In genomic region chr1:44571712-44572571, GRCh38 we compare ENCODE assay signal across 8 cellular contexts.
DNase-seq lines count a peak whose midpoint lies in the region; ATAC-seq, FAIRE-seq and TF ChIP-seq lines count a peak whose summit lies in the region.

No MANE protein-coding gene starts in this region.

- H4K20me1 ChIP-seq in H1 (replicated peaks in 1 of 2; ENCODE audit: control insufficient read depth in 1 of 2, insufficient read depth in 2 of 2, low read length in 2 of 2) = no peaks in the 10 kb centered on the region

- no peak overlapping the region for H2BK20ac ChIP-seq in H1 (ENCODE audit: low read length)

- TF ChIP-seq POLR2A in H1 (IDR thresholded peaks at IDR 0.05; ENCODE audit: control extremely low read depth in 1 of 2, low read depth in 2 of 2, low read length in 2 of 2) = no peak
- TF ChIP-seq POLR2A in prostate gland (IDR thresholded peaks at IDR 0.05) = no peak

- CTCF ChIA-PET in H1 (lab: Charles Lee; ENCODE audit: partially characterized antibody) = interaction anchor here (0.7 to 11.1 kb wide), 48 partner anchors 11 to 480 kb away, joined by 3 to 112 read pairs (median 5); no protein-coding TSS in a partner anchor

- H2BK5ac ChIP-seq in H1 (ENCODE audit: low read depth, low read length) = no peak overlapping the region

- no peak overlapping the region for H3K56ac ChIP-seq in H1 (replicated peaks; ENCODE audit: insufficient read length, low read depth, low read length)

- no peak overlapping the region for H3K14ac ChIP-seq in H1 (ENCODE audit: insufficient read length)

- H2AFZ ChIP-seq in H1 (ENCODE audit: low read length) = no peak overlapping the region

- H3K9ac ChIP-seq in H1 (replicated peaks in 1 of 4; ENCODE audit: extremely low read depth in 1 of 4, low read depth in 3 of 4, low read length in 3 of 4) = no peak overlapping the region

- no peak overlapping the region for H3K4ac ChIP-seq in H1 (replicated peaks; ENCODE audit: insufficient read length, low read depth, low read length)

- DNase-seq in stimulated activated CD4-positive, alpha-beta T cell treated with anti-CD3 and anti-CD28 coated beads, Interleukin-15, amount 100 ng/mL, for 24 hours = peak; percentile 16
- no peak for DNase-seq in stimulated activated CD4-positive, alpha-beta T cell treated with anti-CD3 and anti-CD28 coated beads, Interleukin-4, amount 100 ng/mL, for 4 hours
- DNase-seq in NCI-H460 (ENCODE audit: extremely low read depth, low read depth) = peak; percentile 23
- no peak for DNase-seq in H1 (ENCODE audit: low read depth in 1 of 2, low spot score in 2 of 2)
- DNase-seq in prostate gland (ENCODE audit: low spot score) = no peak
- DNase-seq in NCI-H2196 (lab: John Stamatoyannopoulos, UW; ENCODE audit: unreplicated experiment) = no peak
- no peak for DNase-seq in OCI-M2 (lab: John Stamatoyannopoulos, UW; ENCODE audit: unreplicated experiment)

- peak; percentile 36 for FAIRE-seq in H1 (lab: Jason Lieb, UNC)

- no peak overlapping the region for H2BK120ac ChIP-seq in H1 (replicated peaks; ENCODE audit: low read depth, low read length)

- no peak overlapping the region for H4K5ac ChIP-seq in H1 (ENCODE audit: insufficient read length, low read depth, low read length)

- WGBS in H1 (ENCODE audit: extremely low coverage in 1 of 2, insufficient coverage in 1 of 2, insufficient read length in 1 of 2, insufficient replicate concordance in 2 of 2, low coverage in 1 of 2, low lambda C conversion rate in 2 of 2, missing lambda C conversion rate in 1 of 2), 2 experiments = 92 to 100% methylated on average over 1 to 5 of the region's 5 CpGs
- WGBS in prostate gland = 84% methylated on average over 5 of the region's 5 CpGs

- H2BK15ac ChIP-seq in H1 (ENCODE audit: low read length) = peak overlapping the region; percentile 95; the same call in 1 of the 2 replicates

- TF ChIP-seq RAD21 in H1 (IDR thresholded peaks at IDR 0.05 in 1 of 2, conservative IDR thresholded peaks at IDR 0.05 in 1 of 2; ENCODE audit: low read depth in 2 of 2, low read length in 2 of 2) = peak; percentile 18 to 49; a peak in 2 of 4 replicates

- no peaks in the 10 kb centered on the region; the same call in 1 of the 2 replicates for H3K79me1 ChIP-seq in H1 (ENCODE audit: low read depth, low read length)

- TF ChIP-seq CTCF in H1 (IDR thresholded peaks at IDR 0.05; ENCODE audit: control extremely low read depth in 1 of 3, insufficient read depth in 1 of 3, low read depth in 1 of 3, low read length in 3 of 3) (peak in 2 of 3 experiments; percentile 39 to 68; a peak in 3 of 4 replicates), prostate gland (IDR thresholded peaks at IDR 0.05) (peak in 3 of 4 experiments; percentile 20 to 46 (median 35))

- intact Hi-C loops in prostate gland (cut with DNase I) = no loop called here

- ATAC-seq in GM18861 (IDR thresholded peaks at IDR 0.05; ENCODE audit: unreplicated experiment) = no peak

- H2AK5ac ChIP-seq in H1 (ENCODE audit: low read depth, low read length) = no peak overlapping the region; the same call in 1 of the 2 replicates

- POLR2A ChIA-PET in H1 (lab: Charles Lee; ENCODE audit: partially characterized antibody) = interaction anchor here (0.6 to 1.9 kb wide), 5 partner anchors 9 to 247 kb away, joined by 3 to 9 read pairs (median 5); no protein-coding TSS in a partner anchor

- H3K18ac ChIP-seq in H1 (ENCODE audit: extremely low read depth, low read length) = peak overlapping the region; percentile 71; the same call in 1 of the 2 replicates

- H3K27me3 ChIP-seq in H1 (replicated peaks in 1 of 4; ENCODE audit: control insufficient read depth in 3 of 4, extremely low read depth in 1 of 4, insufficient read depth in 3 of 4, low read length in 3 of 4) (no peaks in the 10 kb centered on the region), prostate gland (replicated peaks; ENCODE audit: insufficient read depth) (no peaks in the 10 kb centered on the region)

- no peak overlapping the region for H3K27ac ChIP-seq in H1 (ENCODE audit: low read depth, low read length)
- H3K27ac ChIP-seq in prostate gland = no peak overlapping the region

- H3K23ac ChIP-seq in H1 (ENCODE audit: insufficient read length) = no peak overlapping the region

- H3K4me1 ChIP-seq in H1 (replicated peaks in 1 of 4; ENCODE audit: control insufficient read depth in 3 of 4, insufficient read depth in 4 of 4, low read length in 3 of 4) (peaks cover 4 to 6% (median 5%) of the 10 kb centered on the region in 4 experiments; a peak in 6 of 7 replicates), prostate gland (replicated peaks) (no peaks in the 10 kb centered on the region)

- H3K4me3 ChIP-seq in H1 (ENCODE audit: extremely low read depth in 1 of 4, insufficient read depth in 2 of 4, low read depth in 3 of 4, low read length in 4 of 4) = no peak overlapping the region
- no peak overlapping the region for H3K4me3 ChIP-seq in prostate gland

- H3K79me2 ChIP-seq in H1 (ENCODE audit: control insufficient read depth in 1 of 2, insufficient read depth in 2 of 2, low read length in 2 of 2) = no peaks in the 10 kb centered on the region

- H3K23me2 ChIP-seq in H1 (ENCODE audit: low read depth, low read length) = no peaks in the 10 kb centered on the region

- no peak for TF ChIP-seq EP300 in H1 (IDR thresholded peaks at IDR 0.05; ENCODE audit: borderline replicate concordance in 1 of 2, low read depth in 2 of 2, low read length in 2 of 2)

- H3K36me3 ChIP-seq in H1 (ENCODE audit: control insufficient read depth in 2 of 4, insufficient read depth in 4 of 4, low read length in 3 of 4) (no peaks in the 10 kb centered on the region), prostate gland (no peaks in the 10 kb centered on the region)

- H4K8ac ChIP-seq in H1 (ENCODE audit: extremely low read depth, insufficient read depth, low read length) = no peak overlapping the region

- no peak overlapping the region for H4K91ac ChIP-seq in H1 (replicated peaks; ENCODE audit: insufficient read length, low read length)

- H2BK12ac ChIP-seq in H1 (ENCODE audit: low read depth, low read length) = no peak overlapping the region

- H3K9me3 ChIP-seq in H1 (ENCODE audit: insufficient read depth in 2 of 2, low read depth in 1 of 2, low read length in 1 of 2) = no peaks in the 10 kb centered on the region
- H3K9me3 ChIP-seq in prostate gland = no peaks in the 10 kb centered on the region

- H3K4me2 ChIP-seq in H1 (ENCODE audit: insufficient read depth in 1 of 2, low read depth in 2 of 2, low read length in 2 of 2) = no peak overlapping the region

TF ChIP-seq in H1, 55 proteins besides CTCF, POLR2A, EP300 and RAD21:
- TF ChIP-seq USF2 (IDR thresholded peaks at IDR 0.05; ENCODE audit: low read length) (0 out of 2 replicates have a peak, but pooled peaks have one; percentile 35), GTF2F1 (IDR thresholded peaks at IDR 0.05; ENCODE audit: borderline replicate concordance, low read depth, low read length) (no peak)

Comparison
In these comparisons a context has a peak if more than half of its experiments do, and no peak if none do; other contexts are left out.
1. DNase-seq: peak in stimulated activated CD4-positive, alpha-beta T cell treated with anti-CD3 and anti-CD28 coated beads, Interleukin-15, amount 100 ng/mL, for 24 hours (single experiment) and NCI-H460 (single experiment); none in stimulated activated CD4-positive, alpha-beta T cell treated with anti-CD3 and anti-CD28 coated beads, Interleukin-4, amount 100 ng/mL, for 4 hours (0 of 2), H1 (0 of 2), prostate gland (single experiment), NCI-H2196 (single experiment) and OCI-M2 (single experiment).